In genomic region chr15:31360843-31361763, GRCh38 we compare ENCODE assay signal across 8 cellular contexts. TPM values are rescaled to one million over a fixed set of nuclear protein-coding genes. Genes with fewer than 3 reads are reported as not detected.
A peak's percentile ranks its signal among the peaks of the same experiment; 100 is the strongest.
DNase-seq lines count a peak whose midpoint lies in the region; ATAC-seq and FAIRE-seq lines count a peak whose summit lies in the region.

No MANE protein-coding gene starts in this region.

- H3K4me3 ChIP-seq in small intestine (ENCODE audit: low read depth in 1 of 2, low read length in 2 of 2) = peak overlapping the region in 1 of 2 donors; percentile 1

- H3K4me1 ChIP-seq in small intestine (ENCODE audit: control insufficient read depth in 2 of 2, insufficient read depth in 1 of 2, low read depth in 1 of 2, low read length in 1 of 2) = peaks cover 20 to 49% of the 10 kb centered on the region in 2 donors

- WGBS in small intestine, 3 donors = 17 to 30% (median 19%) methylated on average over 17 of the region's 17 CpGs

- FAIRE-seq in small intestine (lab: Jason Lieb, UNC) (no peak), urothelium cell line (lab: Jason Lieb, UNC) (no peak)

- H3K27ac ChIP-seq in small intestine (ENCODE audit: low read depth in 1 of 2, low read length in 1 of 2) = peak overlapping the region; percentile 88 to 96

- H3K9me3 ChIP-seq in small intestine (ENCODE audit: control insufficient read depth, low read depth) = no peaks in the 10 kb centered on the region

- ATAC-seq in GM18870 (IDR thresholded peaks at IDR 0.05; ENCODE audit: unreplicated experiment) (peak; percentile 75), HG02885 (IDR thresholded peaks at IDR 0.05; ENCODE audit: poor library complexity, unreplicated experiment) (peak; percentile 69)

- H3K36me3 ChIP-seq in small intestine (ENCODE audit: control insufficient read depth in 2 of 2, insufficient read depth in 2 of 2, low read length in 2 of 2) = no peaks in the 10 kb centered on the region

- DNase-seq in NCI-H187 treated with DMSO at 0.1 percent for 48 hours (lab: John Stamatoyannopoulos, UW) (peak; percentile 35), small intestine (peak; percentile 86), urothelium cell line (ENCODE audit: low spot score) (no peak), hepatic stellate cell (ENCODE audit: low spot score) (no peak)
- DNase-seq in activated CD4-positive, alpha-beta T cell treated with anti-CD3 and anti-CD28 coated beads for 1 hour = peak; percentile 67
- peak; percentile 67 for DNase-seq in effector CD8-positive, alpha-beta T cell (lab: John Stamatoyannopoulos, UW)

- no peaks in the 10 kb centered on the region for H3K27me3 ChIP-seq in small intestine (ENCODE audit: control insufficient read depth in 2 of 2, insufficient read depth in 2 of 2, low read length in 2 of 2)

RNA-seq across cellular contexts. Expression of gene KLF13, which starts 34.5 kb away (rescaled TPM):
- polyA plus RNA-seq in small intestine = 10 to 100 TPM; 50.6 to 61.3 (median 51.9) TPM

Comparison
In these comparisons a context has a peak if more than half of its experiments do, and no peak if none do; other contexts are left out.
1. DNase-seq: peak in NCI-H187 treated with DMSO at 0.1 percent for 48 hours (single experiment), activated CD4-positive, alpha-beta T cell treated with anti-CD3 and anti-CD28 coated beads for 1 hour (single experiment), effector CD8-positive, alpha-beta T cell (single experiment) and small intestine (single experiment); none in urothelium cell line (single experiment) and hepatic stellate cell (single experiment).